Comparison of ENCODE assay signal across 25 cellular contexts in genomic region chr12:5345534-5345933, GRCh38.
"Had no signal": no experiment of that assay in that cellular context is flagged by ENCODE, and none has a peak within 500 bp of the region (broad histone marks: within the 10 kb centered on the region; RNA-seq: fewer than 3 reads in every experiment).

No MANE protein-coding gene starts in this region.

- H3K27ac ChIP-seq: left lung, lower lobe of right lung, neural progenitor cell, neutrophil, parathyroid adenoma, psoas muscle, right lobe of liver, stomach, thoracic aorta, tibial artery, uterus had no signal

- ATAC-seq: left colon; left lung; lower lobe of right lung; natural killer cell; psoas muscle; right lobe of liver; stimulated activated naive B cell treated with anti-CD40 and anti-IgM and Interleukin-4, amounts not matched to agents 10 μg/mL and 1 μg/mL and 100 μg/mL, for 72 hours; stimulated activated naive CD8-positive, alpha-beta T cell treated with anti-CD3 and anti-CD28 coated beads, Interleukin-15, Interleukin-2, amounts not matched to agents 100 U/mL and 50 U/mL, for 24 hours had no signal

- H3K27me3 ChIP-seq: left lung, neural progenitor cell, neutrophil, right lobe of liver, stomach, tibial artery, uterus had no signal

- H3K36me3 ChIP-seq: left lung, lower lobe of right lung, neural progenitor cell, neutrophil, right lobe of liver, stomach, thoracic aorta, tibial artery, uterus had no signal

- H3K9me3 ChIP-seq: left lung, lower lobe of right lung, neutrophil, psoas muscle, right lobe of liver, stomach, thoracic aorta, tibial artery, uterus had no signal

- H3K4me2 ChIP-seq: neural progenitor cell had no signal

- H3K4me3 ChIP-seq: left lung, lower lobe of right lung, neural progenitor cell, psoas muscle, right lobe of liver, stomach, thoracic aorta, tibial artery, uterus had no signal

- H3K4me1 ChIP-seq: left lung, lower lobe of right lung, parathyroid adenoma, psoas muscle, right lobe of liver, stomach, tibial artery, uterus had no signal

- DNase-seq: hippocampal formation; left colon; left lung; lower lobe of right lung; mesendoderm; naive B cell; natural killer cell; nephron progenitor cell; occipital lobe; psoas muscle; right lobe of liver; stimulated activated CD4-positive, alpha-beta T cell treated with anti-CD3 and anti-CD28 coated beads, Interleukin-12 subunit alpha, Interleukin-12 subunit beta, amount 100 ng/mL, for 4 hours; stimulated activated CD4-positive, alpha-beta T cell treated with anti-CD3 and anti-CD28 coated beads, Interleukin-15, amount 100 ng/mL, for 24 hours; stimulated activated CD4-positive, alpha-beta T cell treated with anti-CD3 and anti-CD28 coated beads, Interleukin-2, amount 100 ng/mL, for 24 hours; stimulated activated CD4-positive, alpha-beta T cell treated with anti-CD3 and anti-CD28 coated beads, Interleukin-4, amount 100 ng/mL, for 1 hour; stimulated activated naive B cell treated with anti-CD40 and anti-IgM and Interleukin-4, amounts not matched to agents 10 μg/mL and 1 μg/mL and 100 μg/mL, for 72 hours; stimulated activated naive CD8-positive, alpha-beta T cell treated with anti-CD3 and anti-CD28 coated beads, Interleukin-15, Interleukin-2, amounts not matched to agents 100 U/mL and 50 U/mL, for 24 hours; stomach; tibial artery; uterus had no signal

- FAIRE-seq: keratinocyte had no signal
